In the genomic region with DNA sequence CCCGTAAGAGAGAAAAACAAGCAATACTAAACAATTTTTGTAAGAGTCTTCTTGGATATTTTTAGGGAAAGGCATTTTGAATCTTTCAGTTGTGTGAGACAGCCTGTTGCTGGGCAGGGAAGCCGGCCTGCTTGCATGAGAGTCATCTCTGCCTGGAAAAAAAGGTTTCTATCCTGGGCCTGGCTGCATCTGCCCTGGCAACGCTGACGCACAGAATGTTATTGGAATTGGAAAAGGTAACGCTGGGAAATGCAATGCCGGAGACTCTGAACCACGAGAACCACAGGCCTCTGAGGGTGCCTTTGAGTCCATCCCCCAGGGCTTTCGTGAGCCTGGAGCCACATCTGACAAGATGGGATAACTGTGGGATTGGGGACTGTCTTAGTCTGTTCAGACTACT, we compare ENCODE assay signal across 26 cellular contexts. TPM values are rescaled to one million over a fixed set of nuclear protein-coding genes. Genes with fewer than 3 reads are reported as not detected.
DNase-seq lines count a peak whose midpoint lies in the region; ATAC-seq, FAIRE-seq and TF ChIP-seq lines count a peak whose summit lies in the region.
"Had no signal": no experiment of that assay in that cellular context is flagged by ENCODE, and none has a peak within 500 bp of the region (broad histone marks: within the 10 kb centered on the region; RNA-seq: fewer than 3 reads in every experiment).

No MANE protein-coding gene starts in this region.

- no peaks in the 10 kb centered on the region for H3K36me3 Mint-ChIP-seq in mesothelial cell of epicardium
- H3K36me3 Mint-ChIP-seq: activated naive CD8-positive, alpha-beta T cell treated with anti-CD3 and anti-CD28 coated beads, Interleukin-2, amount 10 ng/mL, durations not matched to agents 7 days and 5 days had no signal

- dilution Hi-C loops in mammary epithelial cell (cut with HindIII; ENCODE audit: low sequenced_read_pairs): no loop called here

- H3K79me2 ChIP-seq in mammary epithelial cell (ENCODE audit: insufficient read depth, low read length): no peaks in the 10 kb centered on the region

- FAIRE-seq in urothelium cell line (lab: Jason Lieb, UNC): no peak
- FAIRE-seq: D721Med, endothelial cell of umbilical vein, H54, HTR-8/SVneo had no signal

- H3K27ac ChIP-seq in heart left ventricle (peak overlapping the region in 1 of 12 donors; percentile 9), mammary epithelial cell (ENCODE audit: insufficient read depth, low read depth, low read length) (peak overlapping the region; percentile 95)
- H3K27ac ChIP-seq: body of pancreas, RWPE1, VCaP had no signal

- H3K27ac Mint-ChIP-seq in mesothelial cell of epicardium: peak overlapping the region; percentile 33
- H3K27ac Mint-ChIP-seq: activated naive CD8-positive, alpha-beta T cell treated with anti-CD3 and anti-CD28 coated beads, Interleukin-2, amount 10 ng/mL, durations not matched to agents 7 days and 5 days; activated T-cell treated with anti-CD3 and anti-CD28 coated beads, Interleukin-2, amount 50 U/mL, for 24 hours; CD4-positive, alpha-beta T cell; progenitor cell of endocrine pancreas had no signal

- H3K4me3 ChIP-seq in heart left ventricle (no peak overlapping the region), mammary epithelial cell (replicated peaks in 1 of 3; ENCODE audit: insufficient read depth in 1 of 3, low read depth in 2 of 3, low read length in 3 of 3) (no peak overlapping the region)
- H3K4me3 ChIP-seq: body of pancreas, lung had no signal

- H3K4me1 ChIP-seq in heart left ventricle: peaks cover 0 to 8% (median 0%) of the 10 kb centered on the region in 12 donors
- peaks cover 37% of the 10 kb centered on the region for H3K4me1 ChIP-seq in mammary epithelial cell (ENCODE audit: insufficient read depth, low read length)
- H3K4me1 ChIP-seq: body of pancreas had no signal

- peaks cover 23% of the 10 kb centered on the region for H3K27me3 Mint-ChIP-seq in mesothelial cell of epicardium (ENCODE audit: low read depth)
- H3K27me3 Mint-ChIP-seq: activated naive CD8-positive, alpha-beta T cell treated with anti-CD3 and anti-CD28 coated beads, Interleukin-2, amount 10 ng/mL, durations not matched to agents 7 days and 5 days; activated T-cell treated with anti-CD3 and anti-CD28 coated beads, Interleukin-2, amount 50 U/mL, for 24 hours; CD4-positive, alpha-beta T cell had no signal

- no peaks in the 10 kb centered on the region for H4K20me1 ChIP-seq in mammary epithelial cell (ENCODE audit: insufficient read depth, low read length)

- intact Hi-C loops in heart left ventricle (cut with DNase I): loop anchor here in 1 of 10 donors (10.0 kb wide), 1 partner anchor 187 kb away; no protein-coding TSS in a partner anchor
- intact Hi-C loops in left ventricle myocardium superior (cut with micrococcal nuclease): no loop called here
- intact Hi-C loops in mammary epithelial cell (cut with micrococcal nuclease): no loop called here

- peak overlapping the region; percentile 71 for H3K9ac ChIP-seq in mammary epithelial cell (ENCODE audit: insufficient read depth, low read length)

- H3K27me3 ChIP-seq in heart left ventricle: no peaks in the 10 kb centered on the region
- no peaks in the 10 kb centered on the region for H3K27me3 ChIP-seq in mammary epithelial cell (ENCODE audit: insufficient read depth, low read length)
- H3K27me3 ChIP-seq: body of pancreas had no signal

- H3K4me1 Mint-ChIP-seq in mesothelial cell of epicardium: peaks cover 5% of the 10 kb centered on the region
- H3K4me1 Mint-ChIP-seq: activated naive CD8-positive, alpha-beta T cell treated with anti-CD3 and anti-CD28 coated beads, Interleukin-2, amount 10 ng/mL, durations not matched to agents 7 days and 5 days had no signal

- no peak for TF ChIP-seq POLR2A in heart left ventricle (IDR thresholded peaks at IDR 0.05)

- no peaks in the 10 kb centered on the region for H3K9me3 Mint-ChIP-seq in mesothelial cell of epicardium
- H3K9me3 Mint-ChIP-seq: activated naive CD8-positive, alpha-beta T cell treated with anti-CD3 and anti-CD28 coated beads, Interleukin-2, amount 10 ng/mL, durations not matched to agents 7 days and 5 days; activated T-cell treated with anti-CD3 and anti-CD28 coated beads, Interleukin-2, amount 50 U/mL, for 24 hours; CD4-positive, alpha-beta T cell had no signal

- in situ Hi-C loops in mammary epithelial cell (cut with MboI; ENCODE audit: low sequenced_read_pairs in 2 of 2): no loop called here

- no peak for DNase-seq in heart left ventricle
- DNase-seq in left ventricle myocardium superior: no peak
- DNase-seq in mammary epithelial cell: peak; percentile 77
- no peak for DNase-seq in mesothelial cell of epicardium (ENCODE audit: low spot score in 2 of 2, unreplicated experiment in 2 of 2)
- DNase-seq in urothelium cell line (ENCODE audit: low spot score): peak; percentile 40
- no peak for DNase-seq in LoVo (ENCODE audit: low spot score)
- DNase-seq in NCI-H345 treated with DMSO at 0.1 percent for 48 hours (lab: John Stamatoyannopoulos, UW; ENCODE audit: unreplicated experiment): no peak
- DNase-seq: activated CD4-positive, alpha-beta T cell treated with anti-CD3 and anti-CD28 coated beads for 4 hours; activated gamma-delta T cell; activated naive CD8-positive, alpha-beta T cell treated with anti-CD3 and anti-CD28 coated beads, Interleukin-2, amount 10 ng/mL, durations not matched to agents 7 days and 5 days; activated T-cell treated with anti-CD3 and anti-CD28 coated beads, Interleukin-2, amount 50 U/mL, for 24 hours; body of pancreas; CD4-positive, alpha-beta T cell; KBM-7; NCI-H1436 treated with DMSO at 0.1 percent for 48 hours; NCI-H2107; stimulated activated naive CD8-positive, alpha-beta T cell treated with anti-CD3 and anti-CD28 coated beads, Interleukin-15, Interleukin-2, amounts not matched to agents 100 U/mL and 50 U/mL, for 24 hours had no signal

- H3K9me3 ChIP-seq in heart left ventricle (no peaks in the 10 kb centered on the region), mammary epithelial cell (replicated peaks; ENCODE audit: insufficient read depth, low read length) (no peaks in the 10 kb centered on the region)
- H3K9me3 ChIP-seq: body of pancreas had no signal

- H3K36me3 ChIP-seq in heart left ventricle (no peaks in the 10 kb centered on the region), mammary epithelial cell (ENCODE audit: insufficient read depth, low read length) (no peaks in the 10 kb centered on the region)

- H2AFZ ChIP-seq in mammary epithelial cell (ENCODE audit: low read depth, low read length): peak overlapping the region; percentile 28

- WGBS in heart left ventricle, 4 donors: 76 to 93% (median 89%) methylated on average over 8 of the region's 8 CpGs
- 32% methylated on average over 8 of the region's 8 CpGs for WGBS in mammary epithelial cell (ENCODE audit: low coverage, missing lambda C conversion rate)

- TF ChIP-seq CTCF in heart left ventricle (IDR thresholded peaks at IDR 0.05): no peak
- no peak for TF ChIP-seq CTCF in mammary epithelial cell (conservative IDR thresholded peaks at IDR 0.05 in 1 of 2, IDR thresholded peaks at IDR 0.05 in 1 of 2; ENCODE audit: extremely low read depth in 1 of 2, insufficient read depth in 1 of 2, low read depth in 1 of 2, low read length in 2 of 2)
- no peak for TF ChIP-seq CTCF in mesothelial cell of epicardium (IDR thresholded peaks at IDR 0.05; ENCODE audit: unreplicated experiment)

- CTCF ChIA-PET in mammary epithelial cell (lab: Charles Lee; ENCODE audit: low non-redundant PET): no interaction called here

- no TSS peak for BruUV-seq in mammary epithelial cell (replicated peaks; lab: Mats Ljungman, UMichigan)

- H3K4me3 Mint-ChIP-seq in mesothelial cell of epicardium: no peak overlapping the region
- H3K4me3 Mint-ChIP-seq: activated naive CD8-positive, alpha-beta T cell treated with anti-CD3 and anti-CD28 coated beads, Interleukin-2, amount 10 ng/mL, durations not matched to agents 7 days and 5 days; activated T-cell treated with anti-CD3 and anti-CD28 coated beads, Interleukin-2, amount 50 U/mL, for 24 hours; CD4-positive, alpha-beta T cell had no signal

- ATAC-seq in heart left ventricle (peak in 3 of 4 donors; percentile 32 to 61 (median 41)), left ventricle myocardium superior (no peak), HG03432 (IDR thresholded peaks at IDR 0.05; ENCODE audit: unreplicated experiment) (no peak)
- ATAC-seq: stimulated activated naive CD8-positive, alpha-beta T cell treated with anti-CD3 and anti-CD28 coated beads, Interleukin-15, Interleukin-2, amounts not matched to agents 100 U/mL and 50 U/mL, for 24 hours had no signal

- no peak overlapping the region for H3K4me2 ChIP-seq in mammary epithelial cell (ENCODE audit: insufficient read depth, low read depth, low read length)

RNA-seq across cellular contexts. Expression of gene NPAS2, which starts 17.9 kb away (rescaled TPM):
- total RNA-seq in heart left ventricle (10 to 100 TPM; 29.5 to 81.4 (median 43.3) TPM), left ventricle myocardium superior (40.9 TPM), mammary epithelial cell (100 to 1,000 TPM in 1 of 2 donors, 10 to 100 TPM in 1; 81.3 to 116 TPM), mesothelial cell of epicardium (3.6 to 5.4 TPM (median 5.2 TPM) in 3 replicates)
- polyA plus RNA-seq in heart left ventricle (100 to 1,000 TPM in 1 of 2 donors, 10 to 100 TPM in 1; 28.2 to 144 TPM), mammary epithelial cell (50.5 TPM)
- 128 TPM for polyA minus RNA-seq in mammary epithelial cell

Comparison
In these comparisons a context has a peak if more than half of its experiments do, and no peak if none do; other contexts are left out.
1. ATAC-seq: peak in heart left ventricle (3 of 4); none in left ventricle myocardium superior (single experiment) and HG03432 (single experiment).
2. DNase-seq: peak in mammary epithelial cell (single experiment) and urothelium cell line (single experiment); none in heart left ventricle (0 of 5), left ventricle myocardium superior (single experiment), mesothelial cell of epicardium (0 of 2), LoVo (single experiment) and NCI-H345 treated with DMSO at 0.1 percent for 48 hours (single experiment).